In the genomic region with DNA sequence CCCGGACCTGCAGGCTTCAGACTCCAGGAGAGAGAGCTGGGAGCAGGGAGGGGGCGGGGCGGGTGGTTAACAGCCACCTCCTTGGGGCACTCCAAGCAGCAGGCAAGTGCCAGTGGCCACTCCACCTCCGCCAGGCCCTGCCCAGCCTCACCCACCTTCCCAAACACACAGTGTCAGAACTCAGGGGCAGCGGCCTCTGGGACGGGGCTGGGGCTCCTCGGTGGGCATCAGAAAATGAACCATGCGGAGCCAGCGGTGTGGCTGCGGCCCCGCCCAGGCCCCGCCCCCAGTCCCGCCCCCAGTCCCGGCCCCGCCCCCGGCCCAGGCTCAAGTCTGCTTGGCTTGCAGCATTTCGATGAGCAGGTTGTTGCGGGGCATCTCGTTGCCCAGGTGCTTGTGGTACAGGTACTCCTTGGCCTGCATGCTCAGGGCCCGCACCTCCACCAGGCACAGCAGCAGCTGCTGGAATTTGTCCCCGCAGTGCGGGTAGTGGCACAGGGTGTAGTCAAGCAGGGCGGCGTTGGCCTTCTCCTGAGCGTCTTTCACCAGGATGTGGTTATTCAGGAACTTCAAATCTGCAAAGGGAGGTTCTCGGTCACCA, we compare ENCODE assay signal across 1 cellular context.
TF ChIP-seq lines count a peak whose summit lies in the region.

No MANE protein-coding gene starts in this region.

TF ChIP-seq in H1, 55 proteins besides CTCF, POLR2A, EP300 and RAD21:
- TF ChIP-seq CHD1 (IDR thresholded peaks at IDR 0.05; ENCODE audit: low read depth, low read length): no peak
- TF ChIP-seq KDM4A (IDR thresholded peaks at IDR 0.05; ENCODE audit: low read depth, low read length, severe bottlenecking): no peak
- no peak for TF ChIP-seq SRF (IDR thresholded peaks at IDR 0.05; ENCODE audit: low read depth, low read length)
- TF ChIP-seq SIN3A (conservative IDR thresholded peaks at IDR 0.05 in 1 of 2, IDR thresholded peaks at IDR 0.05 in 1 of 2; ENCODE audit: low read depth in 1 of 2, low read length in 2 of 2): no peak
- no peak for TF ChIP-seq YY1 (IDR thresholded peaks at IDR 0.05; ENCODE audit: low read depth, low read length)
- TF ChIP-seq GTF2F1 (IDR thresholded peaks at IDR 0.05; ENCODE audit: borderline replicate concordance, low read depth, low read length): no peak
- no peak for TF ChIP-seq SIRT6 (IDR thresholded peaks at IDR 0.05; ENCODE audit: low read length)
- TF ChIP-seq RNF2 (IDR thresholded peaks at IDR 0.05; ENCODE audit: borderline replicate concordance, low read depth, low read length, missing control alignments, poor library complexity, severe bottlenecking): no peak
- no peak for TF ChIP-seq FOSL1 (IDR thresholded peaks at IDR 0.05; ENCODE audit: insufficient read depth, low read depth, low read length)
- TF ChIP-seq CTBP2 (IDR thresholded peaks at IDR 0.05; ENCODE audit: borderline replicate concordance, insufficient read depth, insufficient read length, low read length): no peak
- no peak for TF ChIP-seq SP2 (IDR thresholded peaks at IDR 0.05; ENCODE audit: low read length)
- TF ChIP-seq MAFK (IDR thresholded peaks at IDR 0.05; ENCODE audit: low read depth, low read length): no peak
- TF ChIP-seq TEAD4 (IDR thresholded peaks at IDR 0.05; ENCODE audit: low read depth, low read length): no peak
- no peak for TF ChIP-seq TAF1 (IDR thresholded peaks at IDR 0.05; ENCODE audit: low read depth, low read length)
- no peak for TF ChIP-seq EGR1 (IDR thresholded peaks at IDR 0.05; ENCODE audit: borderline replicate concordance, low read depth, low read length)
- TF ChIP-seq CHD7 (IDR thresholded peaks at IDR 0.05; ENCODE audit: insufficient replicate concordance, low read length): no peak
- TF ChIP-seq MAX (IDR thresholded peaks at IDR 0.05): no peak
- no peak for TF ChIP-seq BACH1 (IDR thresholded peaks at IDR 0.05; ENCODE audit: low read length)
TF ChIP-seq in H1: peak in this region for 0.
